In genomic region chr16:67919618-67920210, GRCh38 we compare ENCODE assay signal across 2 cellular contexts.
TF ChIP-seq lines count a peak whose summit lies in the region.

No MANE protein-coding gene starts in this region.

TF ChIP-seq in SK-N-SH, 30 proteins besides CTCF, POLR2A, EP300 and RAD21:
- TF ChIP-seq ZBTB33 (IDR thresholded peaks at IDR 0.05; ENCODE audit: borderline replicate concordance, low read depth) (no peak), USF1 (IDR thresholded peaks at IDR 0.05; ENCODE audit: borderline replicate concordance, low read depth) (no peak), ELF1 (IDR thresholded peaks at IDR 0.05) (no peak), MEF2A (IDR thresholded peaks at IDR 0.05; ENCODE audit: borderline replicate concordance, low read depth) (no peak), SMC3 (IDR thresholded peaks at IDR 0.05; ENCODE audit: low read depth, low read length) (no peak), FOXJ3 (CRISPR knock-in tag; IDR thresholded peaks at IDR 0.05) (no peak), EZH2phosphoT487 (IDR thresholded peaks at IDR 0.05; ENCODE audit: borderline replicate concordance, low read depth) (no peak), TCF12 (IDR thresholded peaks at IDR 0.05) (no peak), RFX5 (IDR thresholded peaks at IDR 0.05; ENCODE audit: low read length) (no peak), MXI1 (IDR thresholded peaks at IDR 0.05; ENCODE audit: low read depth, low read length) (no peak), REST (IDR thresholded peaks at IDR 0.05; ENCODE audit: low read depth, low read length) (no peak), NFIC (IDR thresholded peaks at IDR 0.05; ENCODE audit: borderline replicate concordance) (no peak), CHD2 (IDR thresholded peaks at IDR 0.05; ENCODE audit: low read length, partially characterized antibody) (no peak), NRF1 (IDR thresholded peaks at IDR 0.05; ENCODE audit: low read depth, low read length) (no peak), SIN3A (IDR thresholded peaks at IDR 0.05; ENCODE audit: borderline replicate concordance, low read depth, low read length) (no peak), RXRA (IDR thresholded peaks at IDR 0.05; ENCODE audit: borderline replicate concordance, low read depth) (no peak), FOSL2 (IDR thresholded peaks at IDR 0.05; ENCODE audit: borderline replicate concordance, low read depth) (no peak), FOXM1 (IDR thresholded peaks at IDR 0.05; ENCODE audit: low read depth) (no peak)
- TF ChIP-seq, protein P1, sequence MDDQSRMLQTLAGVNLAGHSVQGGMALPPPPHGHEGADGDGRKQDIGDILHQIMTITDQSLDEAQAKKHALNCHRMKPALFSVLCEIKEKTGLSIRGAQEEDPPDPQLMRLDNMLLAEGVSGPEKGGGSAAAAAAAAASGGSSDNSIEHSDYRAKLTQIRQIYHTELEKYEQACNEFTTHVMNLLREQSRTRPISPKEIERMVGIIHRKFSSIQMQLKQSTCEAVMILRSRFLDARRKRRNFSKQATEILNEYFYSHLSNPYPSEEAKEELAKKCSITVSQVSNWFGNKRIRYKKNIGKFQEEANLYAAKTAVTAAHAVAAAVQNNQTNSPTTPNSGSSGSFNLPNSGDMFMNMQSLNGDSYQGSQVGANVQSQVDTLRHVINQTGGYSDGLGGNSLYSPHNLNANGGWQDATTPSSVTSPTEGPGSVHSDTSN (IDR thresholded peaks at IDR 0.05) = no peak

TF ChIP-seq in SK-N-SH treated with all-trans-retinoic acid at 6 μM for 48 hours, 23 proteins besides CTCF, POLR2A, EP300 and RAD21 (continued from another document):
- TF ChIP-seq, protein P2, sequence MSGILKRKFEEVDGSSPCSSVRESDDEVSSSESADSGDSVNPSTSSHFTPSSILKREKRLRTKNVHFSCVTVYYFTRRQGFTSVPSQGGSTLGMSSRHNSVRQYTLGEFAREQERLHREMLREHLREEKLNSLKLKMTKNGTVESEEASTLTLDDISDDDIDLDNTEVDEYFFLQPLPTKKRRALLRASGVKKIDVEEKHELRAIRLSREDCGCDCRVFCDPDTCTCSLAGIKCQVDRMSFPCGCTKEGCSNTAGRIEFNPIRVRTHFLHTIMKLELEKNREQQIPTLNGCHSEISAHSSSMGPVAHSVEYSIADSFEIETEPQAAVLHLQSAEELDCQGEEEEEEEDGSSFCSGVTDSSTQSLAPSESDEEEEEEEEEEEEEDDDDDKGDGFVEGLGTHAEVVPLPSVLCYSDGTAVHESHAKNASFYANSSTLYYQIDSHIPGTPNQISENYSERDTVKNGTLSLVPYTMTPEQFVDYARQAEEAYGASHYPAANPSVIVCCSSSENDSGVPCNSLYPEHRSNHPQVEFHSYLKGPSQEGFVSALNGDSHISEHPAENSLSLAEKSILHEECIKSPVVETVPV (CRISPR knock-in tag; IDR thresholded peaks at IDR 0.05) = no peak
- TF ChIP-seq ARNTL (CRISPR knock-in tag; IDR thresholded peaks at IDR 0.05; ENCODE audit: borderline replicate concordance, low read depth) (no peak), ZC3H10 (CRISPR knock-in tag; IDR thresholded peaks at IDR 0.05) (no peak)
